ENCODE assay signal across 21 cellular contexts in the genomic region with DNA sequence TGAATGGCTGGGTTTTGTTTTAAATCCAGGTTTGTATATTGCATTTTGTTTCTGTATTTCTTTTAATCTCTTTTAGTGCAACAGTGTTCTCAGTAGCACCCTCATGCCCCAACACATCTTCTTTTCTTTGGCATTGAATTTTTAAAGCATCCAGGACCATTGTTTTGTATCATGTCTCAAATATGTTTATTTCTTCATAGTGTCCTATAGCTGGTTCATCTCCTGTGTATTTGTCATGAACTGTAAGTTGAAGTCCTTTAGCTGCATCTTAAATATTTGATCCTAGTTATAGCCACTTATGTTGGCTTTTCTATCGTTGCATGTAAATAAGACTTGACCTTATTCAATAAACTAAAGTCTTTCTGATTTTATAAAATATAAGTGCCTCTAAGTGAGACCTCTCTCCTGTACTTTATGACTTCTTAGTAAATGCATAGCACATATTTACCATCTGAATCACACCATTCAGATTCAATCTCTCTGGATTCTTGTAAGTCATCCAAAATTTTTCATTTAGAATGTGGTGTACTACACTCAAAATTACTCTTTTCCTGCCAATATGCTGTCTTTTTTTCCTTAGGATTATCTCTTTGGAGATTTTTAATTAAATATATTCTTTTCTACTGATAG. TPM values are rescaled to one million over a fixed set of nuclear protein-coding genes. Genes with fewer than 3 reads are reported as not detected.
DNase-seq lines count a peak whose midpoint lies in the region; ATAC-seq and TF ChIP-seq lines count a peak whose summit lies in the region.
"Had no signal": no experiment of that assay in that cellular context is flagged by ENCODE, and none has a peak within 500 bp of the region (broad histone marks: within the 10 kb centered on the region; RNA-seq: fewer than 3 reads in every experiment).

No MANE protein-coding gene starts in this region.

- H3K14ac ChIP-seq in IMR-90 (replicated peaks; ENCODE audit: low read depth, low read length), result no peak overlapping the region

- no peak overlapping the region for H2AFZ ChIP-seq in IMR-90 (replicated peaks; ENCODE audit: low read length, poor library complexity)

- peaks cover 13% of the 10 kb centered on the region; the same call in 1 of the 2 replicates for H3K9me1 ChIP-seq in IMR-90 (ENCODE audit: insufficient read depth, low read length)

- H3K56ac ChIP-seq in IMR-90 (ENCODE audit: extremely low read depth, insufficient read depth, low read length), result no peak overlapping the region

- H3K27ac ChIP-seq in AG04450 (ENCODE audit: low read depth, low read length), result no peak overlapping the region
- H3K27ac ChIP-seq in IMR-90 (ENCODE audit: insufficient read depth, low read length), result peak overlapping the region; percentile 29; the same call in 1 of the 2 replicates
- H3K27ac ChIP-seq: BLaER1, body of pancreas, heart right ventricle, Peyer's patch had no signal

- no peak for TF ChIP-seq RAD21 in IMR-90 (IDR thresholded peaks at IDR 0.05; ENCODE audit: low read length)

- no peak for TF ChIP-seq POLR2A in IMR-90 (IDR thresholded peaks at IDR 0.05; ENCODE audit: low read depth, low read length)

- no peak overlapping the region for H2BK15ac ChIP-seq in IMR-90 (ENCODE audit: low read depth, low read length)

- H3K4me2 ChIP-seq in IMR-90 (ENCODE audit: low read depth, low read length), result peak overlapping the region; percentile 39; the same call in 1 of the 2 replicates
- H3K4me2 ChIP-seq: BLaER1 had no signal

- H4K8ac ChIP-seq in IMR-90 (ENCODE audit: low read depth in 2 of 2, low read length in 2 of 2), result no peak overlapping the region; a peak in 1 of 4 replicates

- H3K27me3 ChIP-seq in AG04450 (ENCODE audit: control insufficient read depth, insufficient read depth, low read length) (no peaks in the 10 kb centered on the region), IMR-90 (ENCODE audit: control insufficient read depth, insufficient read depth, low read length) (no peaks in the 10 kb centered on the region)
- H3K27me3 ChIP-seq: BLaER1, body of pancreas, heart right ventricle, Peyer's patch had no signal

- no TSS peak for BruUV-seq in IMR-90 (replicated peaks; lab: Mats Ljungman, UMichigan)

- no peak overlapping the region for H3K4ac ChIP-seq in IMR-90 (ENCODE audit: low read depth, low read length)

- H3K4me3 ChIP-seq in AG04450 (ENCODE audit: low read depth, low read length) (no peak overlapping the region), IMR-90 (ENCODE audit: insufficient read depth, low read depth, low read length) (no peak overlapping the region)
- H3K4me3 ChIP-seq: BLaER1, body of pancreas, heart right ventricle, Peyer's patch had no signal

- H3K9me3 ChIP-seq in AG04450 (ENCODE audit: control insufficient read depth, insufficient read depth, low read length), result no peaks in the 10 kb centered on the region
- no peaks in the 10 kb centered on the region for H3K9me3 ChIP-seq in IMR-90 (ENCODE audit: control insufficient read depth, insufficient read depth, low read length)
- H3K9me3 ChIP-seq: body of pancreas, heart right ventricle, Peyer's patch had no signal

- no peaks in the 10 kb centered on the region for H3K36me3 ChIP-seq in IMR-90 (ENCODE audit: control insufficient read depth, insufficient read depth, low read length)
- H3K36me3 ChIP-seq: BLaER1, Peyer's patch had no signal

- TF ChIP-seq CTCF in AG04450 (IDR thresholded peaks at IDR 0.05; ENCODE audit: low read depth, low read length) (no peak), IMR-90 (conservative IDR thresholded peaks at IDR 0.05; ENCODE audit: low read depth, low read length) (no peak), GM13977 (IDR thresholded peaks at IDR 0.05; ENCODE audit: extremely low read depth, insufficient read depth, missing control alignments) (no peak), GM10248 (IDR thresholded peaks at IDR 0.05; ENCODE audit: control extremely low read depth, extremely low read depth, low read depth, missing control alignments) (no peak)

- ATAC-seq in IMR-90 (ENCODE audit: low read depth), result peak; percentile 83
- ATAC-seq: body of pancreas; effector memory CD8-positive, alpha-beta T cell; heart right ventricle; left lobe of liver had no signal

- no peak overlapping the region for H2AK9ac ChIP-seq in IMR-90 (replicated peaks; ENCODE audit: low read depth, low read length, poor library complexity)

- no peak overlapping the region for H3K9ac ChIP-seq in IMR-90 (ENCODE audit: low read depth, low read length)
- H3K9ac ChIP-seq: BLaER1 had no signal

- H2BK5ac ChIP-seq in IMR-90 (ENCODE audit: low read depth, low read length, poor library complexity, severe bottlenecking), result peak overlapping the region; percentile 35

- no peak overlapping the region for H4K5ac ChIP-seq in IMR-90 (ENCODE audit: low read depth, low read length)

- dilution Hi-C loops in IMR-90 (cut with HindIII; ENCODE audit: low sequenced_read_pairs, unreplicated experiment), result no loop called here

- DNase-seq in AG04450 (ENCODE audit: low read depth, low spot score), result peak; percentile 20
- peak; percentile 82 for DNase-seq in IMR-90
- peak; percentile 54 for DNase-seq in astrocyte of the hippocampus (ENCODE audit: low read depth, low spot score)
- DNase-seq in hepatic stellate cell (ENCODE audit: low spot score), result peak; percentile 39
- DNase-seq in HUDEP-2 (lab: John Stamatoyannopoulos, UW; ENCODE audit: unreplicated experiment in 76 of 76), result no peak
- no peak for DNase-seq in GM13977 (ENCODE audit: low spot score)
- DNase-seq in GM10248 (ENCODE audit: extremely low spot score), result no peak
- no peak for DNase-seq in effector CD4-positive, alpha-beta T cell
- DNase-seq: activated CD4-positive, alpha-beta memory T cell treated with anti-CD3 and anti-CD28 coated beads, Interleukin-2, amount 10 ng/mL, durations not matched to agents 7 days and 5 days; body of pancreas; DND-41; effector memory CD8-positive, alpha-beta T cell; heart right ventricle; naive B cell; NCI-H1436 treated with DMSO at 0.1 percent for 48 hours; NCI-H510A; Peyer's patch; stimulated activated CD4-positive, alpha-beta T cell treated with anti-CD3 and anti-CD28 coated beads, Interleukin-2, amount 100 ng/mL, for 24 hours; stimulated activated CD8-positive, alpha-beta memory T cell treated with anti-CD3 and anti-CD28 coated beads, Interleukin-4, amount 100 ng/mL, for 48 hours had no signal

- H2AK5ac ChIP-seq in IMR-90 (ENCODE audit: low read depth, low read length), result no peak overlapping the region

- no CpG with 5 or more reads among the region's 1 CpG for WGBS in IMR-90 (ENCODE audit: extremely low coverage in 2 of 2, insufficient read length in 1 of 2), 2 experiments

- H4K20me1 ChIP-seq in IMR-90 (ENCODE audit: insufficient read depth, low read length), result no peaks in the 10 kb centered on the region

- H3K23ac ChIP-seq in IMR-90 (ENCODE audit: low read depth, low read length), result no peak overlapping the region

- CTCF ChIA-PET in AG04450 (lab: Charles Lee) (interaction anchor here (1.5 kb wide), 1 partner anchor 20 kb away, joined by 4 read pairs; no protein-coding TSS in a partner anchor), IMR-90 (lab: Yijun Ruan, JAX) (no interaction called here), GM10248 (lab: Yijun Ruan, JAX) (interaction anchor here (0.8 kb wide), 1 partner anchor 20 kb away, joined by 3 read pairs; no protein-coding TSS in a partner anchor)

- no peak overlapping the region for H2BK20ac ChIP-seq in IMR-90 (ENCODE audit: low read depth, low read length)

- peak overlapping the region; percentile 76 for H2BK120ac ChIP-seq in IMR-90 (ENCODE audit: low read depth, low read length)

- POLR2A ChIA-PET in AG04450 (lab: Yijun Ruan, JAX) (no interaction called here), IMR-90 (lab: Charles Lee; ENCODE audit: unreplicated experiment) (no interaction called here), GM10248 (lab: Yijun Ruan, JAX) (no interaction called here)

- intact Hi-C loops in IMR-90 (cut with micrococcal nuclease), result no loop called here

- peak overlapping the region; percentile 61; the same call in 1 of the 2 replicates for H3K18ac ChIP-seq in IMR-90 (ENCODE audit: low read depth, low read length)

- in situ Hi-C loops in IMR-90 (cut with MboI; ENCODE audit: low sequenced_read_pairs) (no loop called here), GM13977 (cut with MboI; ENCODE audit: low pct_unique_long_range_greater_than_20kb, low sequenced_read_pairs, unreplicated experiment) (no loop called here)

- H4K91ac ChIP-seq in IMR-90 (ENCODE audit: insufficient read depth, low read depth, low read length), result no peak overlapping the region

- peaks cover 4 to 14% of the 10 kb centered on the region in 2 experiments; a peak in 2 of 4 replicates for H3K79me1 ChIP-seq in IMR-90 (ENCODE audit: low read depth in 1 of 2, low read length in 2 of 2)

- peaks cover 14% of the 10 kb centered on the region for H3K4me1 ChIP-seq in IMR-90 (ENCODE audit: control insufficient read depth, insufficient read depth, low read length)
- H3K4me1 ChIP-seq: body of pancreas, Peyer's patch had no signal

TF ChIP-seq in IMR-90, 13 proteins besides CTCF, POLR2A, EP300 and RAD21:
- TF ChIP-seq RFX5 (IDR thresholded peaks at IDR 0.05; ENCODE audit: low read depth, low read length) (no peak), MXI1 (IDR thresholded peaks at IDR 0.05; ENCODE audit: borderline replicate concordance, low read depth, low read length) (no peak), SMC3 (IDR thresholded peaks at IDR 0.05; ENCODE audit: low read depth, low read length) (no peak), CEBPB (IDR thresholded peaks at IDR 0.05; ENCODE audit: low read depth, low read length) (no peak), RCOR1 (IDR thresholded peaks at IDR 0.05; ENCODE audit: insufficient replicate concordance, low read length) (no peak), MAZ (IDR thresholded peaks at IDR 0.05; ENCODE audit: borderline replicate concordance, low read depth, low read length) (no peak)
- TF ChIP-seq, protein P1, sequence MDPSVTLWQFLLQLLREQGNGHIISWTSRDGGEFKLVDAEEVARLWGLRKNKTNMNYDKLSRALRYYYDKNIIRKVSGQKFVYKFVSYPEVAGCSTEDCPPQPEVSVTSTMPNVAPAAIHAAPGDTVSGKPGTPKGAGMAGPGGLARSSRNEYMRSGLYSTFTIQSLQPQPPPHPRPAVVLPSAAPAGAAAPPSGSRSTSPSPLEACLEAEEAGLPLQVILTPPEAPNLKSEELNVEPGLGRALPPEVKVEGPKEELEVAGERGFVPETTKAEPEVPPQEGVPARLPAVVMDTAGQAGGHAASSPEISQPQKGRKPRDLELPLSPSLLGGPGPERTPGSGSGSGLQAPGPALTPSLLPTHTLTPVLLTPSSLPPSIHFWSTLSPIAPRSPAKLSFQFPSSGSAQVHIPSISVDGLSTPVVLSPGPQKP (IDR thresholded peaks at IDR 0.05; ENCODE audit: borderline replicate concordance, low read depth, low read length), result no peak

RNA-seq across cellular contexts. Expression of a gene that starts 21.0 kb away (rescaled TPM):
- polyA plus RNA-seq in AG04450 (2011; rRNA removed) (30.1 and 39.1 TPM in 2 replicates), IMR-90 (2012; rRNA removed) (12.1 and 13.0 TPM in 2 replicates)
- 66.2 and 113 TPM in 2 replicates for polyA minus RNA-seq in AG04450 (2011; rRNA and poly(A)+ RNA removed)
- total RNA-seq in IMR-90 (2012; rRNA removed), result 67.6 and 83.3 TPM in 2 replicates
- polyA plus RNA-seq in IMR-90 (2012; cell fraction: cytosol; rRNA removed), result 2.5 and 2.6 TPM in 2 replicates
- 3.7 and 19.2 TPM in 2 replicates for polyA plus RNA-seq in IMR-90 (2012; cell fraction: nucleus; rRNA removed; ENCODE audit: low replicate concordance)

Comparison
In these comparisons a context has a peak if more than half of its experiments do, and no peak if none do; other contexts are left out.
1. DNase-seq: peak in AG04450 (single experiment), IMR-90 (single experiment), astrocyte of the hippocampus (single experiment) and hepatic stellate cell (single experiment); none in HUDEP-2 (0 of 76), GM13977 (single experiment), GM10248 (single experiment) and effector CD4-positive, alpha-beta T cell (single experiment).